21 cellular contexts compared by ENCODE assay signal in genomic region chr9:75589497-75589896, GRCh38.
"Had no signal": no experiment of that assay in that cellular context is flagged by ENCODE, and none has a peak within 500 bp of the region (broad histone marks: within the 10 kb centered on the region; RNA-seq: fewer than 3 reads in every experiment).

No MANE protein-coding gene starts in this region.

- H3K4me1 Mint-ChIP-seq: immature natural killer cell, mesothelial cell of epicardium had no signal

- H3K4me3 Mint-ChIP-seq: immature natural killer cell, mesothelial cell of epicardium had no signal

- H3K27me3 ChIP-seq: gastrocnemius medialis had no signal

- DNase-seq: dermis blood vessel endothelial cell; dorsolateral prefrontal cortex; effector CD4-positive, alpha-beta T cell; effector memory CD4-positive, alpha-beta T cell; foreskin melanocyte; gastrocnemius medialis; glutamatergic neuron; head of caudate nucleus; heart right ventricle; hippocampal formation; immature natural killer cell; islet precursor cell; kidney; left colon; left ventricle myocardium inferior; mesenchymal stem cell had no signal

- ATAC-seq: esophagus mucosa, gastrocnemius medialis, heart right ventricle, left colon had no signal

- H3K27ac Mint-ChIP-seq: immature natural killer cell, mesothelial cell of epicardium had no signal

- H3K36me3 ChIP-seq: gastrocnemius medialis, heart right ventricle, left ventricle myocardium inferior had no signal

- H3K27ac ChIP-seq: coronary artery, dorsolateral prefrontal cortex, epithelial cell of prostate, gastrocnemius medialis, heart right ventricle, left ventricle myocardium inferior had no signal

- H3K4me1 ChIP-seq: gastrocnemius medialis, heart right ventricle, left ventricle myocardium inferior had no signal

- H3K4me3 ChIP-seq: coronary artery, dorsolateral prefrontal cortex, gastrocnemius medialis, heart right ventricle, left ventricle myocardium inferior, lung had no signal

- H3K36me3 Mint-ChIP-seq: immature natural killer cell, mesothelial cell of epicardium had no signal

- H3K9me3 ChIP-seq: gastrocnemius medialis, left ventricle myocardium inferior had no signal
